In the genomic region with DNA sequence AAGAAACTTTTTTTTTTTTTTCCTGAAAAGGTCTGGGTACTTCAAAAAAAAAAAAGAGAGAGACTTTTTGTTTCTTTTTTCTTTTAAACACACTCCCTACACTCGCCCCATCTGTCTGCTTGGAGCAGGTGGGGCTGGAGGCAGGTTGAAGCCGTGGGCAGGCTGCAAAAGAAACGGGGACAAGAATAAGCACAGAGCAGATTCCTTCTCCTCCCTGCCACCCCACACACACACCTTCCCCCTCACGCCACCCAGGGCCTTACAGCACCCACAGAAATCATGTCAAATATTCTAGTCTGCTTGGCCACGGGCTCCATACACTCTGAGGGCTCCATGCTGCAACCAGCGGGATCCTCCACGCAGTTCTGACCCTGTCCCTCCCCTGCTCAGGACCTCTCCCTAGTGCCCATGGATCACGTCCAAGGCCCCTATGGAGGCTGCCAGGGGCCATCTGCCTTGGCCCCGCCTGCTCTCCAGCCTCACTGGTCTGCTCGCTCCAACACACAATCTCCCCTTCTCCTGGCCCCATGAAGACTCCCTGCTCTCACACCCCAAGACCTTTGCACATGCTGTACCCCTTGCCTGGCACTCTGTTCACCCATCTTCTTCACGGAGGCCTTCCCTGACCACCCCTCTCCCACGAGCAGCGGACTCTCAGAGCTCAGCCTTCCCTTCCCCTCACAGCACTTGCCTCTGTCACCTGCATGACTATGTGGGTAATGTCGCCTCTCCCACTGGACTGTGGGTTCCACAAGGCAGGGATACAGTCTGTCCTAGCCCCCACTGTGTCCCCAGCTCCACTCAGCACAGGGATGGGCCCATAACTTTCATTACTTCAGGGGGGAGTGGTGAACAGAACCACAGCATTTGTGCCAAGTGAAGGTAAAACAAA, we compare ENCODE assay signal across 12 cellular contexts. TPM values are rescaled to one million over a fixed set of nuclear protein-coding genes. Genes with fewer than 3 reads are reported as not detected.
A peak's percentile ranks its signal among the peaks of the same experiment; 100 is the strongest.
DNase-seq lines count a peak whose midpoint lies in the region; ATAC-seq, FAIRE-seq and TF ChIP-seq lines count a peak whose summit lies in the region.
"Had no signal": no experiment of that assay in that cellular context is flagged by ENCODE, and none has a peak within 500 bp of the region (broad histone marks: within the 10 kb centered on the region; RNA-seq: fewer than 3 reads in every experiment).

No MANE protein-coding gene starts in this region.

- H3K36me3 Mint-ChIP-seq in memory B cell, result peaks cover 14% of the 10 kb centered on the region

- in situ Hi-C loops in GM12878 (cut with MboI), result no loop called here

- intact Hi-C loops in Right ventricle myocardium inferior (cut with DNase I) (no loop called here), cardiac septum (cut with DNase I) (no loop called here), GM12878 (cut with micrococcal nuclease; ENCODE audit: unreplicated experiment) (no loop called here), thyroid gland (cut with DNase I) (no loop called here)

- DNase-seq in Right ventricle myocardium inferior (ENCODE audit: missing footprints) (no peak), cardiac septum (ENCODE audit: low spot score) (no peak), GM12878 (ENCODE audit: low read depth, low spot score) (no peak), memory B cell (ENCODE audit: low spot score in 2 of 2) (no peak), thyroid gland (peak; percentile 55 to 59), D721Med (ENCODE audit: insufficient read length, low spot score) (no peak), NCI-H526 treated with DMSO at 0.1 percent for 48 hours (lab: John Stamatoyannopoulos, UW) (no peak)
- DNase-seq: NCI-H187 treated with DMSO at 0.1 percent for 48 hours, uterus had no signal

- no peak for TF ChIP-seq POLR2A in GM12878 (IDR thresholded peaks at IDR 0.05; ENCODE audit: low read depth, low read length)
- no peak for TF ChIP-seq POLR2A in thyroid gland (IDR thresholded peaks at IDR 0.05)

- H3K9me3 ChIP-seq in GM12878 (replicated peaks; ENCODE audit: control insufficient read depth, insufficient read depth, low read length) (no peaks in the 10 kb centered on the region), thyroid gland (no peaks in the 10 kb centered on the region)
- H3K9me3 ChIP-seq: uterus had no signal

- no peak for TF ChIP-seq RAD21 in GM12878 (IDR thresholded peaks at IDR 0.05; ENCODE audit: insufficient read depth, low read depth, low read length)

- no TSS peak for BruUV-seq in GM12878 (replicated peaks; lab: Mats Ljungman, UMichigan)

- peaks cover 68% of the 10 kb centered on the region for H3K79me2 ChIP-seq in GM12878 (ENCODE audit: control insufficient read depth, insufficient read depth, low read length)

- H3K27me3 ChIP-seq in GM12878 (replicated peaks in 1 of 2; ENCODE audit: control insufficient read depth in 2 of 2, insufficient read depth in 2 of 2, low read length in 1 of 2), result no peaks in the 10 kb centered on the region
- no peaks in the 10 kb centered on the region for H3K27me3 ChIP-seq in thyroid gland
- H3K27me3 ChIP-seq: uterus had no signal

- no peaks in the 10 kb centered on the region for H3K9me3 Mint-ChIP-seq in memory B cell

- no peak overlapping the region; the same call in 1 of the 2 replicates for H3K9ac ChIP-seq in GM12878 (ENCODE audit: control insufficient read depth, insufficient read depth, low read length)

- H3K36me3 ChIP-seq in GM12878 (ENCODE audit: control insufficient read depth in 2 of 2, insufficient read depth in 2 of 2, low read length in 1 of 2), result peaks cover 6 to 7% of the 10 kb centered on the region in 2 experiments; a peak in 3 of 4 replicates
- no peaks in the 10 kb centered on the region for H3K36me3 ChIP-seq in thyroid gland
- H3K36me3 ChIP-seq: uterus had no signal

- H3K4me2 ChIP-seq in GM12878 (ENCODE audit: control insufficient read depth, insufficient read depth), result peak overlapping the region; percentile 85; the same call in 1 of the 2 replicates

- H3K4me3 ChIP-seq in GM12878, result 0 out of 2 replicates have a peak overlapping the region, but pooled peaks have one; percentile 29
- H3K4me3 ChIP-seq in thyroid gland (replicated peaks in 1 of 3), result no peak overlapping the region
- H3K4me3 ChIP-seq: uterus had no signal

- FAIRE-seq in GM12878 (lab: Jason Lieb, UNC) (no peak), D721Med (lab: Jason Lieb, UNC) (no peak)

- H2AFZ ChIP-seq in GM12878 (ENCODE audit: control insufficient read depth, low read depth, low read length), result no peak overlapping the region

- peak; percentile 34 for ATAC-seq in Right ventricle myocardium inferior
- no peak for ATAC-seq in GM12878
- ATAC-seq in memory B cell (ENCODE audit: low read depth), result no peak
- ATAC-seq in GM19023 (IDR thresholded peaks at IDR 0.05; ENCODE audit: unreplicated experiment), result no peak

- peak overlapping the region; percentile 14 for H3K27ac Mint-ChIP-seq in memory B cell

- peaks cover 3% of the 10 kb centered on the region; the same call in 1 of the 2 replicates for H4K20me1 ChIP-seq in GM12878 (ENCODE audit: control insufficient read depth, insufficient read depth)

- H3K4me1 Mint-ChIP-seq in memory B cell, result peaks cover 55% of the 10 kb centered on the region

- peak overlapping the region; percentile 67 for H3K4me3 Mint-ChIP-seq in memory B cell

- H3K27ac ChIP-seq in GM12878 (ENCODE audit: control insufficient read depth, insufficient read depth), result peak overlapping the region; percentile 61; the same call in 1 of the 2 replicates
- peak overlapping the region; percentile 71 to 75 (median 74) for H3K27ac ChIP-seq in thyroid gland
- H3K27ac ChIP-seq: uterus had no signal

- TF ChIP-seq EP300 in GM12878 (IDR thresholded peaks at IDR 0.05; ENCODE audit: borderline replicate concordance in 1 of 2, control insufficient read depth in 1 of 2, low read depth in 2 of 2, low read length in 2 of 2), result no peak

- 86% methylated on average over 14 of the region's 14 CpGs for WGBS in GM12878 (ENCODE audit: insufficient coverage, insufficient replicate concordance, low lambda C conversion rate, missing lambda C conversion rate)
- 37 to 44% methylated on average over 14 of the region's 14 CpGs for WGBS in thyroid gland, 2 donors

- H3K4me1 ChIP-seq in GM12878 (ENCODE audit: control insufficient read depth, insufficient read depth, low read length) (peaks cover 20% of the 10 kb centered on the region), thyroid gland (peaks cover 59 to 70% of the 10 kb centered on the region in 2 donors)

- CTCF ChIA-PET in GM12878 (lab: Yijun Ruan, JAX), result interaction anchor here (0.7 to 3.2 kb wide), 2 partner anchors 24 to 31 kb away, joined by 3 to 11 read pairs; no protein-coding TSS in a partner anchor

- POLR2A ChIA-PET in GM12878 (lab: Charles Lee), result interaction anchor here (2.5 kb wide), 1 partner anchor 10 kb away, joined by 15 read pairs; no protein-coding TSS in a partner anchor

- no peak for TF ChIP-seq CTCF in GM12878 (IDR thresholded peaks at IDR 0.05 in 2 of 3, conservative IDR thresholded peaks at IDR 0.05 in 1 of 3; ENCODE audit: control insufficient read depth in 2 of 3, extremely low read depth in 1 of 3, insufficient read depth in 1 of 3, low read depth in 3 of 3, low read length in 3 of 3)
- no peak for TF ChIP-seq CTCF in thyroid gland (IDR thresholded peaks at IDR 0.05)
- no peak for TF ChIP-seq CTCF in D721Med (IDR thresholded peaks at IDR 0.05; ENCODE audit: insufficient read depth, missing control alignments)

- no peaks in the 10 kb centered on the region for H3K27me3 Mint-ChIP-seq in memory B cell

- SMC1A ChIA-PET in GM12878 (lab: Charles Lee; ENCODE audit: uncharacterized antibody, unreplicated experiment), result no interaction called here

- RAD21 ChIA-PET in GM12878 (lab: Charles Lee; ENCODE audit: unreplicated experiment), result no interaction called here

RNA-seq across cellular contexts. Expression of a gene that starts 11.4 kb away (rescaled TPM):
- total RNA-seq in Right ventricle myocardium inferior (114 TPM), cardiac septum (116 TPM), GM12878 (2014; rRNA removed) (65.3 and 69.4 TPM in 2 replicates), GM12878 (2014; rRNA removed; fragmentation: Illumina TruSeq; extraction: Trizol) (69.1 and 73.6 TPM in 2 replicates), GM12878 (2021) (154 and 158 TPM in 2 replicates), thyroid gland (100 to 1,000 TPM; 166 to 285 (median 190) TPM)
- 225 and 245 TPM in 2 replicates for total RNA-seq in GM12878 (2013; cell fraction: nucleolus; rRNA removed)
- 28.0 TPM for polyA plus RNA-seq in GM12878 (2011; ENCODE audit: low read depth)
- polyA plus RNA-seq in GM12878 (2011; rRNA removed) (88.6 and 185 TPM in 2 replicates), GM12878 (2014; fragmentation: Illumina TruSeq; extraction: Trizol) (67.5 and 136 TPM in 2 replicates), GM12878 (2014; fragmentation: Nextera tagmentation; extraction: Ambion mirVana) (1 to 10 TPM; 1.0 to 2.5 TPM), GM12878 (2014; rRNA removed) (128 and 161 TPM in 2 replicates), GM12878 (2016; fragmentation: Nextera tagmentation; extraction: Ambion mirVana) (10 to 100 TPM; 34.6 to 37.4 TPM)
- polyA plus RNA-seq in GM12878 (2011; cell fraction: cytosol; rRNA removed), result 170 and 190 TPM in 2 replicates
- polyA plus RNA-seq in GM12878 (2011; cell fraction: nucleus; rRNA removed), result 414 and 491 TPM in 2 replicates
- 90.9 and 106 TPM in 2 replicates for polyA plus RNA-seq in GM12878 (2012)
- 86.9 and 127 TPM in 2 replicates for polyA minus RNA-seq in GM12878 (2011; rRNA and poly(A)+ RNA removed)
- 49.3 and 54.7 TPM in 2 replicates for polyA minus RNA-seq in GM12878 (2011; cell fraction: cytosol; rRNA and poly(A)+ RNA removed)
- 56.0 and 75.0 TPM in 2 replicates for polyA minus RNA-seq in GM12878 (2011; cell fraction: nucleus; rRNA and poly(A)+ RNA removed)

RNA-seq across cellular contexts. Expression of a gene that starts 47.2 kb away (rescaled TPM):
- not detected for total RNA-seq in Right ventricle myocardium inferior
- total RNA-seq in cardiac septum, result 0.32 TPM
- 0.56 TPM in 1 of 2 replicates, not detected in the other for total RNA-seq in GM12878 (2013; cell fraction: nucleolus; rRNA removed)
- total RNA-seq in GM12878 (2014; rRNA removed), result 0.56 TPM in 1 of 2 replicates, not detected in the other
- total RNA-seq in GM12878 (2014; rRNA removed; fragmentation: Illumina TruSeq; extraction: Trizol), result not detected in 2 replicates
- total RNA-seq in GM12878 (2021), result not detected in 2 replicates
- polyA plus RNA-seq in GM12878 (2011; ENCODE audit: low read depth), result not detected
- 0.05 TPM in 1 of 2 replicates, not detected in the other for polyA plus RNA-seq in GM12878 (2011; rRNA removed)
- 0.04 TPM in 1 of 2 replicates, not detected in the other for polyA plus RNA-seq in GM12878 (2011; cell fraction: cytosol; rRNA removed)
- polyA plus RNA-seq in GM12878 (2011; cell fraction: nucleus; rRNA removed), result 0.16 and 0.52 TPM in 2 replicates
- not detected in 2 replicates for polyA plus RNA-seq in GM12878 (2012)
- polyA plus RNA-seq in GM12878 (2014; fragmentation: Illumina TruSeq; extraction: Trizol), result 0.03 TPM in 1 of 2 replicates, not detected in the other
- polyA plus RNA-seq in GM12878 (2014; fragmentation: Nextera tagmentation; extraction: Ambion mirVana), result not detected
- polyA plus RNA-seq in GM12878 (2014; rRNA removed), result 0.04 TPM in 1 of 2 replicates, not detected in the other
- not detected for polyA plus RNA-seq in GM12878 (2016; fragmentation: Nextera tagmentation; extraction: Ambion mirVana)
- polyA minus RNA-seq in GM12878 (2011; rRNA and poly(A)+ RNA removed), result not detected in 2 replicates
- not detected in 2 replicates for polyA minus RNA-seq in GM12878 (2011; cell fraction: cytosol; rRNA and poly(A)+ RNA removed)
- polyA minus RNA-seq in GM12878 (2011; cell fraction: nucleus; rRNA and poly(A)+ RNA removed), result not detected in 2 replicates
- 1 to 10 TPM in 1 of 4 donors, under 1 TPM in 2, not detected in 1; 0.13 to 3.2 (median 0.68) TPM for total RNA-seq in thyroid gland

RNA-seq across cellular contexts. Expression of a gene that starts 55.5 kb away (rescaled TPM):
- total RNA-seq in Right ventricle myocardium inferior (not detected), cardiac septum (not detected), GM12878 (2014; rRNA removed) (not detected in 2 replicates), GM12878 (2014; rRNA removed; fragmentation: Illumina TruSeq; extraction: Trizol) (not detected in 2 replicates), GM12878 (2021) (not detected in 2 replicates), thyroid gland (not detected)
- not detected in 2 replicates for total RNA-seq in GM12878 (2013; cell fraction: nucleolus; rRNA removed)
- polyA plus RNA-seq in GM12878 (2011; ENCODE audit: low read depth), result not detected
- polyA plus RNA-seq in GM12878 (2011; rRNA removed) (not detected in 2 replicates), GM12878 (2014; fragmentation: Illumina TruSeq; extraction: Trizol) (not detected in 2 replicates), GM12878 (2014; fragmentation: Nextera tagmentation; extraction: Ambion mirVana) (under 1 TPM; 0.04 to 0.14 TPM), GM12878 (2014; rRNA removed) (not detected in 2 replicates), GM12878 (2016; fragmentation: Nextera tagmentation; extraction: Ambion mirVana) (under 1 TPM in 1 of 2 experiments, not detected in 1; 0.10 TPM)
- polyA plus RNA-seq in GM12878 (2011; cell fraction: cytosol; rRNA removed), result not detected in 2 replicates
- polyA plus RNA-seq in GM12878 (2011; cell fraction: nucleus; rRNA removed), result not detected in 2 replicates
- polyA plus RNA-seq in GM12878 (2012), result 0.15 and 0.38 TPM in 2 replicates
- polyA minus RNA-seq in GM12878 (2011; rRNA and poly(A)+ RNA removed), result not detected in 2 replicates
- not detected in 2 replicates for polyA minus RNA-seq in GM12878 (2011; cell fraction: cytosol; rRNA and poly(A)+ RNA removed)
- not detected in 2 replicates for polyA minus RNA-seq in GM12878 (2011; cell fraction: nucleus; rRNA and poly(A)+ RNA removed)
- total RNA-seq: liver, renal cortical epithelial cell, uterus had no signal

Comparison
In these comparisons a context has a peak if more than half of its experiments do, and no peak if none do; other contexts are left out.
1. DNase-seq: peak in thyroid gland (2 of 2); none in Right ventricle myocardium inferior (single experiment), cardiac septum (single experiment), GM12878 (single experiment), memory B cell (0 of 2), D721Med (single experiment) and NCI-H526 treated with DMSO at 0.1 percent for 48 hours (single experiment).